In genomic region chr6:126531840-126532239, GRCh38 we compare ENCODE assay signal across 16 cellular contexts.
DNase-seq lines count a peak whose midpoint lies in the region; ATAC-seq and TF ChIP-seq lines count a peak whose summit lies in the region.
"Had no signal": no experiment of that assay in that cellular context is flagged by ENCODE, and none has a peak within 500 bp of the region (broad histone marks: within the 10 kb centered on the region; RNA-seq: fewer than 3 reads in every experiment).

No MANE protein-coding gene starts in this region.

- H3K23ac ChIP-seq in trophoblast cell (ENCODE audit: low read length) = no peak overlapping the region

- no peaks in the 10 kb centered on the region for H3K36me3 Mint-ChIP-seq in endodermal cell (ENCODE audit: low read depth)

- H3K4me3 ChIP-seq in trophoblast cell (ENCODE audit: low read depth, low read length) (no peak overlapping the region), endodermal cell (ENCODE audit: low read length) (no peak overlapping the region)
- H3K4me3 ChIP-seq: body of pancreas, suprapubic skin had no signal

- no peak overlapping the region for H3K4me2 ChIP-seq in trophoblast cell (ENCODE audit: low read length)

- no peak overlapping the region for H4K8ac ChIP-seq in trophoblast cell (ENCODE audit: low read depth, low read length)

- H3K9me3 ChIP-seq in trophoblast cell (ENCODE audit: insufficient read depth, low read depth, low read length) = no peaks in the 10 kb centered on the region
- no peaks in the 10 kb centered on the region for H3K9me3 ChIP-seq in endodermal cell (ENCODE audit: control insufficient read depth, low read length)
- H3K9me3 ChIP-seq: body of pancreas, suprapubic skin had no signal

- H3K27ac Mint-ChIP-seq in endodermal cell = no peak overlapping the region
- H3K27ac Mint-ChIP-seq: activated T-cell treated with anti-CD3 and anti-CD28 coated beads, Interleukin-2, amount 50 U/mL, for 72 hours had no signal

- H3K79me2 ChIP-seq in trophoblast cell (ENCODE audit: control insufficient read depth, insufficient read depth, low read length, poor library complexity) = no peaks in the 10 kb centered on the region

- H3K9me3 Mint-ChIP-seq in endodermal cell = no peaks in the 10 kb centered on the region
- H3K9me3 Mint-ChIP-seq: activated T-cell treated with anti-CD3 and anti-CD28 coated beads, Interleukin-2, amount 50 U/mL, for 72 hours had no signal

- no peak overlapping the region for H2AFZ ChIP-seq in trophoblast cell (ENCODE audit: insufficient read depth, low read length, poor library complexity)

- TF ChIP-seq CTCF in endodermal cell (conservative IDR thresholded peaks at IDR 0.05) = no peak

- no peak overlapping the region for H3K14ac ChIP-seq in trophoblast cell (ENCODE audit: low read length)

- no peak overlapping the region for H4K12ac ChIP-seq in trophoblast cell (ENCODE audit: low read depth, low read length)

- no CpG with 5 or more reads among the region's 1 CpG for WGBS in trophoblast cell (ENCODE audit: extremely low coverage, insufficient coverage, insufficient read length)
- 90% methylated on average over 1 of the region's 1 CpG; no CpG with 5 or more reads in 1 of the 2 experiments for WGBS in endodermal cell (ENCODE audit: insufficient coverage in 1 of 2, insufficient read length in 1 of 2), 2 experiments

- no peaks in the 10 kb centered on the region for H3K79me1 ChIP-seq in trophoblast cell (ENCODE audit: low read length)

- no peaks in the 10 kb centered on the region for H3K27me3 ChIP-seq in trophoblast cell (ENCODE audit: insufficient read depth, low read length)
- H3K27me3 ChIP-seq in endodermal cell (ENCODE audit: control insufficient read depth, insufficient read depth, low read length, poor library complexity, severe bottlenecking) = no peaks in the 10 kb centered on the region
- H3K27me3 ChIP-seq: body of pancreas, suprapubic skin had no signal

- no peak overlapping the region for H3K27ac ChIP-seq in trophoblast cell (ENCODE audit: low read depth, low read length)
- H3K27ac ChIP-seq in endodermal cell (ENCODE audit: low read depth, low read length) = no peak overlapping the region
- H3K27ac ChIP-seq: suprapubic skin, WERI-Rb-1 had no signal

- H3K4me1 Mint-ChIP-seq in endodermal cell = peaks cover 2% of the 10 kb centered on the region

- no peaks in the 10 kb centered on the region for H3K27me3 Mint-ChIP-seq in endodermal cell (ENCODE audit: insufficient read depth)

- no peak overlapping the region for H2AK5ac ChIP-seq in trophoblast cell (ENCODE audit: low read length)

- H2BK120ac ChIP-seq in trophoblast cell (ENCODE audit: insufficient read depth, low read length, poor library complexity) = no peak overlapping the region

- no peaks in the 10 kb centered on the region for H3K4me1 ChIP-seq in trophoblast cell (ENCODE audit: control insufficient read depth in 1 of 2, insufficient read depth in 2 of 2, low read length in 2 of 2)
- no peaks in the 10 kb centered on the region for H3K4me1 ChIP-seq in endodermal cell (ENCODE audit: control insufficient read depth, insufficient read depth, low read length)
- H3K4me1 ChIP-seq: suprapubic skin had no signal

- no peak overlapping the region for H4K91ac ChIP-seq in trophoblast cell (ENCODE audit: low read depth, low read length)

- H3K9ac ChIP-seq in trophoblast cell (ENCODE audit: low read length) = no peak overlapping the region
- H3K9ac ChIP-seq in endodermal cell (ENCODE audit: extremely low read depth, low read length, poor library complexity, severe bottlenecking) = no peak overlapping the region

- no peak overlapping the region for H3K18ac ChIP-seq in trophoblast cell (ENCODE audit: low read length)

- no peak overlapping the region for H2BK5ac ChIP-seq in trophoblast cell (ENCODE audit: low read depth, low read length, poor library complexity)

- H3K4me3 Mint-ChIP-seq in endodermal cell = no peak overlapping the region
- H3K4me3 Mint-ChIP-seq: activated T-cell treated with anti-CD3 and anti-CD28 coated beads, Interleukin-2, amount 50 U/mL, for 72 hours had no signal

- H3K4ac ChIP-seq in trophoblast cell (ENCODE audit: low read depth, low read length) = no peak overlapping the region

- no peak overlapping the region for H2BK12ac ChIP-seq in trophoblast cell (ENCODE audit: low read length)

- DNase-seq in trophoblast cell = no peak
- no peak for DNase-seq in pons (ENCODE audit: low spot score)
- no peak for DNase-seq in endodermal cell
- DNase-seq in activated CD4-positive, alpha-beta T cell treated with anti-CD3 and anti-CD28 coated beads, Interleukin-2, amount 50 U/mL, for 1 hour = no peak
- DNase-seq: activated T-cell treated with anti-CD3 and anti-CD28 coated beads, Interleukin-2, amount 50 U/mL, for 72 hours; body of pancreas; DMS79 treated with DMSO at 0.1 percent for 48 hours; NCI-H1105 treated with DMSO at 0.1 percent for 48 hours; NCI-H82; retina; WERI-Rb-1 had no signal

- H3K36me3 ChIP-seq in trophoblast cell (ENCODE audit: control insufficient read depth in 1 of 2, insufficient read depth in 2 of 2, low read length in 2 of 2) (no peaks in the 10 kb centered on the region), endodermal cell (ENCODE audit: control insufficient read depth, insufficient read depth, low read length) (no peaks in the 10 kb centered on the region)
- H3K36me3 ChIP-seq: suprapubic skin, WERI-Rb-1 had no signal

- ATAC-seq in GM18499 (IDR thresholded peaks at IDR 0.05; ENCODE audit: insufficient read depth, unreplicated experiment) (peak; percentile 54), GM19452 (IDR thresholded peaks at IDR 0.05; ENCODE audit: unreplicated experiment) (peak; percentile 76), HG02884 (IDR thresholded peaks at IDR 0.05; ENCODE audit: unreplicated experiment) (peak; percentile 80), HG03521 (IDR thresholded peaks at IDR 0.05; ENCODE audit: unreplicated experiment) (peak; percentile 70)
- ATAC-seq: body of pancreas had no signal
